7 cellular contexts compared by ENCODE assay signal in the genomic region with DNA sequence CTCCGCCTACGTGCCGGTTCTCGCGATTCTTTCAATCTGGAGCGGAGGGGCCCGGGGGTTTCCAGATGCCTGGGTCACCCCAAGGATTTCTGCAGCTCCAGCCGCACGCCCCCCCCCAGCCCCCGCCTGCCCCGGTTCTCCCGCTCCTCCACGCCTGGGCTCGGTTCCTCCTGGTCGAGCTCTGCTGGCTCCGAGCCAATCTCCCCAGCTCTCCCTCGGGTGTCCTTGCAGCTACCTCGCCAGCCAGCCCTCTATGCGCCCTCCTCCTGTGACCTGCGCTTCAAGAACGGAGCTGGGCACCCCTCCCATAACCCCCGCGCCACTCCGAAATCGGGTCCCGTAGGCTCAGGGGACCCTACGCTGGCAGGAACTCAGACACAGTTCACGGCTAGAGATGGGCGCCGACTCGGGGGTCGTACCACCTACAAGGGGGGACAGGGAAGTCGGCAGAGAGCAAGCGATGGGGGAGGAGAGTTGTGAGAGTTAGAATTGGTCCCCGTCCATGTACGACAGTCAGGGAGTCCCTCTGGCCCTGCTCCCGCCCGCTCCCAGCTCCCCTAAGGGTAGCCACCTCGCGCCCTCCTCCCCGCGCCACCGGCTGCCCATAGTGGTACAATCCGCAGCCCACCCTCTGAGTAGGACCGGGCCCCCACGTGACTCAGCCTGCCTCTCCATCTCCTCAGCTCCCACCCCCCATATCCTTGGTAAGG. TPM values are rescaled to one million over a fixed set of nuclear protein-coding genes. Genes with fewer than 3 reads are reported as not detected.
DNase-seq lines count a peak whose midpoint lies in the region; ATAC-seq and TF ChIP-seq lines count a peak whose summit lies in the region.

No MANE protein-coding gene starts in this region.

- H3K4me3 ChIP-seq in ascending aorta (peak overlapping the region; percentile 51 to 53), iPS-11a (ENCODE audit: low read depth, low read length) (peak overlapping the region; percentile 69), smooth muscle cell (peak overlapping the region; percentile 61)

- WGBS in smooth muscle cell (ENCODE audit: low lambda C conversion rate) = 2% methylated on average over 34 of the region's 46 CpGs

- TF ChIP-seq CTCF in GM13976 (IDR thresholded peaks at IDR 0.05; ENCODE audit: borderline replicate concordance, control extremely low read depth, extremely low read depth, insufficient read depth, missing control alignments) (no peak), ascending aorta (IDR thresholded peaks at IDR 0.05) (no peak), smooth muscle cell (IDR thresholded peaks at IDR 0.05; ENCODE audit: borderline replicate concordance, insufficient read depth, poor library complexity, severe bottlenecking) (no peak)

- H3K36me3 ChIP-seq in ascending aorta (no peaks in the 10 kb centered on the region), smooth muscle cell (ENCODE audit: low read depth) (no peaks in the 10 kb centered on the region)

- no peak for ATAC-seq in HG02852 (IDR thresholded peaks at IDR 0.05; ENCODE audit: unreplicated experiment)

- no peak overlapping the region for H3K27ac ChIP-seq in ascending aorta
- no peak overlapping the region for H3K27ac ChIP-seq in smooth muscle cell (ENCODE audit: low read depth)

- no peaks in the 10 kb centered on the region for H3K79me2 ChIP-seq in smooth muscle cell (ENCODE audit: low read depth)

- peaks cover 12% of the 10 kb centered on the region for H4K20me1 ChIP-seq in smooth muscle cell (ENCODE audit: low read depth)

- H3K9ac ChIP-seq in smooth muscle cell (ENCODE audit: low read depth) = peak overlapping the region; percentile 42

- no peaks in the 10 kb centered on the region for H3K9me3 ChIP-seq in ascending aorta
- no peaks in the 10 kb centered on the region for H3K9me3 ChIP-seq in smooth muscle cell (replicated peaks; ENCODE audit: low read depth)

- peak overlapping the region; percentile 38 for H2AFZ ChIP-seq in smooth muscle cell (ENCODE audit: low read depth)

- in situ Hi-C loops in GM13976 (cut with MboI; ENCODE audit: low sequenced_read_pairs, unreplicated experiment) = no loop called here

- peak overlapping the region; percentile 88 for H3K4me2 ChIP-seq in smooth muscle cell

- peaks cover 16% of the 10 kb centered on the region for H3F3A ChIP-seq in smooth muscle cell (ENCODE audit: low read depth)

- DNase-seq in GM13976 (ENCODE audit: low spot score) (peak; percentile 81), NCI-H69 (lab: John Stamatoyannopoulos, UW) (peak; percentile 59), ascending aorta (ENCODE audit: low spot score in 2 of 2) (peak in 1 of 2 donors; percentile 73), smooth muscle cell (lab: John Stamatoyannopoulos, UW; ENCODE audit: unreplicated experiment) (no peak), iPS-NIHi11 (ENCODE audit: low spot score) (no peak)

- intact Hi-C loops in ascending aorta (cut with DNase I) = no loop called here

- H3K27me3 ChIP-seq in ascending aorta = peaks cover 14% of the 10 kb centered on the region
- H3K27me3 ChIP-seq in smooth muscle cell (ENCODE audit: low read depth) = no peaks in the 10 kb centered on the region

- H3K4me1 ChIP-seq in ascending aorta (peaks cover 22 to 45% of the 10 kb centered on the region in 2 donors), smooth muscle cell (ENCODE audit: low read depth) (peaks cover 22% of the 10 kb centered on the region)

RNA-seq across cellular contexts. Expression of gene FGF11, which starts 1.0 kb away (rescaled TPM):
- total RNA-seq in ascending aorta (0.32 TPM), smooth muscle cell (21.3 and 28.5 TPM in 2 replicates)
- 13.9 and 30.9 TPM in 2 replicates for polyA plus RNA-seq in smooth muscle cell

RNA-seq across cellular contexts. Expression of gene CHRNB1, which starts 4.6 kb away (rescaled TPM):
- total RNA-seq in ascending aorta (5.0 TPM), smooth muscle cell (8.9 and 12.2 TPM in 2 replicates)
- polyA plus RNA-seq in smooth muscle cell = 19.0 and 22.5 TPM in 2 replicates

RNA-seq across cellular contexts. Expression of gene TMEM102, which starts 5.0 kb away (rescaled TPM):
- total RNA-seq in ascending aorta (20.4 TPM), smooth muscle cell (7.3 and 10.0 TPM in 2 replicates)
- polyA plus RNA-seq in smooth muscle cell = 10.5 and 11.9 TPM in 2 replicates

RNA-seq across cellular contexts. Expression of gene SPEM3, which starts 11.6 kb away (rescaled TPM):
- total RNA-seq in ascending aorta (not detected), smooth muscle cell (not detected in 2 replicates)
- 0.14 TPM in 1 of 2 replicates, not detected in the other for polyA plus RNA-seq in smooth muscle cell

RNA-seq across cellular contexts. Expression of gene SPEM2, which starts 14.9 kb away (rescaled TPM):
- total RNA-seq in ascending aorta (not detected), smooth muscle cell (0.22 TPM in 1 of 2 replicates, not detected in the other)
- 0.56 and 1.0 TPM in 2 replicates for polyA plus RNA-seq in smooth muscle cell

Comparison
In these comparisons a context has a peak if more than half of its experiments do, and no peak if none do; other contexts are left out.
1. DNase-seq: peak in GM13976 (single experiment) and NCI-H69 (single experiment); none in smooth muscle cell (single experiment) and iPS-NIHi11 (single experiment).
2. RNA of gene FGF11, which starts 1.0 kb away (total RNA-seq): 21.3 to 28.5 TPM in smooth muscle cell; 0.32 TPM in ascending aorta (single experiment); every median in the first group is over 10 times any median in the second.
3. Peak in every context shown above with its lines, with median percentiles within 50 percentile points of each other: H3K4me3 ChIP-seq.